18 cellular contexts compared by ENCODE assay signal in genomic region chr21:14566889-14567288, GRCh38. TPM values are rescaled to one million over a fixed set of nuclear protein-coding genes. Genes with fewer than 3 reads are reported as not detected.
"Had no signal": no experiment of that assay in that cellular context is flagged by ENCODE, and none has a peak within 500 bp of the region (broad histone marks: within the 10 kb centered on the region; RNA-seq: fewer than 3 reads in every experiment).

No MANE protein-coding gene starts in this region.

- H3K9me3 Mint-ChIP-seq: neural crest cell had no signal

- H3K27ac Mint-ChIP-seq: progenitor cell of endocrine pancreas had no signal

- ATAC-seq: esophagus mucosa; gastrocnemius medialis; heart right ventricle; naive thymus-derived CD4-positive, alpha-beta T cell; pancreas; right cardiac atrium had no signal

- H3K9me3 ChIP-seq: gastrocnemius medialis, heart right ventricle, pancreas, stomach, thoracic aorta had no signal

- H3K4me1 Mint-ChIP-seq: neural crest cell had no signal

- DNase-seq: effector memory CD4-positive, alpha-beta T cell; gastrocnemius medialis; heart right ventricle; hypothalamus; kidney glomerular epithelial cell; naive thymus-derived CD4-positive, alpha-beta T cell; nucleus accumbens; pancreas; right cardiac atrium; small intestine; stimulated activated CD4-positive, alpha-beta T cell treated with anti-CD3 and anti-CD28 coated beads, Interleukin-12 subunit alpha, Interleukin-12 subunit beta, amount 100 ng/mL, for 4 hours; stomach; trophoblast cell had no signal

- H3K4me3 ChIP-seq: gastrocnemius medialis, heart right ventricle, pancreas, stomach, thoracic aorta had no signal

- H3K27ac ChIP-seq: gastrocnemius medialis, pancreas, stomach, thoracic aorta had no signal

- H3K27me3 ChIP-seq: gastrocnemius medialis, heart right ventricle, pancreas, stomach had no signal

- H3K27me3 Mint-ChIP-seq: naive thymus-derived CD4-positive, alpha-beta T cell; progenitor cell of endocrine pancreas had no signal

- H3K4me3 Mint-ChIP-seq: naive thymus-derived CD4-positive, alpha-beta T cell; neural crest cell had no signal

- H3K36me3 ChIP-seq: gastrocnemius medialis, heart right ventricle, pancreas, stomach, thoracic aorta had no signal

- H3K4me1 ChIP-seq: gastrocnemius medialis, pancreas had no signal

RNA-seq across cellular contexts. Expression of gene SAMSN1, which starts 20.8 kb away (rescaled TPM):
- total RNA-seq: fibroblast of lung, neural crest cell, progenitor cell of endocrine pancreas had no signal
- polyA plus RNA-seq: fibroblast of lung had no signal
